In the genomic region with DNA sequence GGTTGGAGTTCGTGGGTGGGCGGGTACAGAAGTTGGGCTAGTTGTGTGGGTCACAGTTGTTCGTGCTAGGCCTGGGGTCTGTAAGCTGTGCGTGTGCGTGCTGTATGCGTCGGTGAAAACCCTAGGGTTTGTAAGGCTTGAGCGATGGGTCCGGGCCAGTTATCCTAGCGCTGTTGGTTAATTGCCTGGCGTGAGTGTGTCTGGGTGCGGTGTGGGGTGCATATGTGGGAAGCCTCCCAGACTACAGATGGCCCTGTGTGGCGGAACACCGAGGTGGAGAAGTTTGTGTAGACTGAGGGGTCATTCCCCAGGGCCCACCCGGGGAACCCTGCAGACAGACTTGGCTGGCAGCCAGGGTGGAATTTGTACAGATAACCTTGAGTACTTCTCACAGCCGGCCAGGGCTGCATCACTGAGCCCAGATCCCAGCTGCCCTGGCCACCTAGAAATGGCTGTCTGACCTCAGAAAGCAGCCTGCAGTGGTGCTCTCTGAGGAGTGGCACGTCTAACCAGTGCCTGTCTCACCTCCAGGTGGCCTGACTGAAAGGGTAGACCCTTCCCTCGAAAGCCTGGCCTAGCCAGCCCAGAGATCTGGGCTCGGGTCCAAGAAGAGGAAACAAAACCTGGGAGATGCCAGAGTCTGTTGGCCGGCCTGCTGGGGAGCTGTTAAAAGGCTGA, we compare ENCODE assay signal across 8 cellular contexts. TPM values are rescaled to one million over a fixed set of nuclear protein-coding genes. Genes with fewer than 3 reads are reported as not detected.
A peak's percentile ranks its signal among the peaks of the same experiment; 100 is the strongest.
DNase-seq lines count a peak whose midpoint lies in the region; ATAC-seq and TF ChIP-seq lines count a peak whose summit lies in the region.

No MANE protein-coding gene starts in this region.

- intact Hi-C loops in PC-3 (cut with micrococcal nuclease) (no loop called here), left lung (cut with DNase I) (no loop called here)

- H3K27me3 ChIP-seq in HUES48 (ENCODE audit: control insufficient read depth, insufficient read depth, low read length) (no peaks in the 10 kb centered on the region), PC-3 (ENCODE audit: low read length) (no peaks in the 10 kb centered on the region), left lung (peaks cover 0 to 18% of the 10 kb centered on the region in 2 donors), stomach smooth muscle (ENCODE audit: control insufficient read depth in 1 of 2, insufficient read depth in 2 of 2, low read length in 2 of 2) (no peaks in the 10 kb centered on the region)

- H3K27ac Mint-ChIP-seq in chondrocyte (ENCODE audit: unreplicated experiment), result peak overlapping the region; percentile 84

- peak overlapping the region; percentile 83 for H3K4me3 Mint-ChIP-seq in chondrocyte (ENCODE audit: unreplicated experiment)

- no peaks in the 10 kb centered on the region for H3K9me3 Mint-ChIP-seq in chondrocyte (ENCODE audit: low read depth)

- no peaks in the 10 kb centered on the region for H3F3A ChIP-seq in PC-3 (ENCODE audit: low read length, unreplicated experiment)

- H3K27ac ChIP-seq in HUES48 (ENCODE audit: low read depth, low read length) (peak overlapping the region; percentile 63), PC-3 (ENCODE audit: low read length) (peak overlapping the region; percentile 16; the same call in 1 of the 2 replicates), left lung (peak overlapping the region; percentile 83 to 90), stomach smooth muscle (ENCODE audit: low read length) (peak overlapping the region; percentile 55)

- H3K36me3 ChIP-seq in HUES48 (ENCODE audit: control insufficient read depth, insufficient read depth, low read length) (peaks cover 24% of the 10 kb centered on the region), PC-3 (ENCODE audit: low read depth, low read length) (peaks cover 8% of the 10 kb centered on the region; the same call in 1 of the 2 replicates), left lung (peaks cover 0 to 17% of the 10 kb centered on the region in 2 donors), stomach smooth muscle (ENCODE audit: control insufficient read depth in 2 of 2, insufficient read depth in 2 of 2, low read length in 2 of 2) (peaks cover 7 to 11% of the 10 kb centered on the region in 2 donors)

- H3K4me3 ChIP-seq in HUES48 (ENCODE audit: low read depth, low read length), result peak overlapping the region; percentile 87
- peak overlapping the region; percentile 87 for H3K4me3 ChIP-seq in PC-3 (ENCODE audit: low read length)
- H3K4me3 ChIP-seq in left lung, result peak overlapping the region; percentile 72 to 83
- peak overlapping the region; percentile 57 to 78 for H3K4me3 ChIP-seq in stomach smooth muscle (ENCODE audit: low read length in 2 of 2)

- CTCF ChIA-PET in PC-3 (lab: Charles Lee), result interaction anchor here (0.7 kb wide), 1 partner anchor 31 kb away, joined by 3 read pairs; the partner anchor contains the start of gene RAB5IF

- no peaks in the 10 kb centered on the region for H3K9me2 ChIP-seq in PC-3 (replicated peaks; ENCODE audit: low read length)

- no peaks in the 10 kb centered on the region for H4K20me1 ChIP-seq in PC-3 (ENCODE audit: low read length)

- peak overlapping the region; percentile 98 for H2AFZ ChIP-seq in PC-3 (ENCODE audit: low read length)

- peak overlapping the region; percentile 98 for H3K4me2 ChIP-seq in PC-3 (ENCODE audit: low read length)

- H3K79me2 ChIP-seq in PC-3 (ENCODE audit: low read length), result peaks cover 32% of the 10 kb centered on the region

- TF ChIP-seq CTCF in PC-3 (conservative IDR thresholded peaks at IDR 0.05; ENCODE audit: low read depth, low read length) (peak; percentile 20; the same call in 1 of the 2 replicates), chondrocyte (IDR thresholded peaks at IDR 0.05) (no peak), left lung (IDR thresholded peaks at IDR 0.05) (no peak)

- TSS peak; percentile 43 for BruUV-seq in PC-3 (replicated peaks; lab: Mats Ljungman, UMichigan)

- H3K27me3 Mint-ChIP-seq in chondrocyte (ENCODE audit: low read depth), result no peaks in the 10 kb centered on the region

- H3K9me3 ChIP-seq in HUES48 (ENCODE audit: control insufficient read depth, insufficient read depth, low read length) (no peaks in the 10 kb centered on the region), PC-3 (ENCODE audit: low read length) (no peaks in the 10 kb centered on the region), left lung (no peaks in the 10 kb centered on the region), stomach smooth muscle (ENCODE audit: control insufficient read depth in 2 of 2, low read length in 2 of 2) (no peaks in the 10 kb centered on the region)

- H3K4me1 ChIP-seq in HUES48 (ENCODE audit: control insufficient read depth, insufficient read depth, low read length) (peaks cover 37% of the 10 kb centered on the region), PC-3 (ENCODE audit: insufficient read depth, low read length) (peaks cover 17% of the 10 kb centered on the region), left lung (peaks cover 4 to 22% of the 10 kb centered on the region in 2 donors), stomach smooth muscle (ENCODE audit: control insufficient read depth, insufficient read depth, low read length) (peaks cover 26% of the 10 kb centered on the region)

- peak; percentile 51 for ATAC-seq in PC-3
- ATAC-seq in left lung, result peak; percentile 8
- ATAC-seq in GM19328 (IDR thresholded peaks at IDR 0.05; ENCODE audit: unreplicated experiment), result no peak

- H3K9ac ChIP-seq in HUES48 (ENCODE audit: low read depth, low read length) (peak overlapping the region; percentile 95), PC-3 (ENCODE audit: low read length) (peak overlapping the region; percentile 84), stomach smooth muscle (ENCODE audit: low read length in 2 of 2) (peak overlapping the region; percentile 42 to 53)

- peaks cover 29% of the 10 kb centered on the region for H3K4me1 Mint-ChIP-seq in chondrocyte (ENCODE audit: low read depth)

- POLR2A ChIA-PET in PC-3 (lab: Charles Lee; ENCODE audit: unreplicated experiment), result no interaction called here

- peak; percentile 78 for DNase-seq in DMS53 (lab: John Stamatoyannopoulos, UW)
- peak; percentile 77 for DNase-seq in PC-3
- no peak for DNase-seq in chondrocyte (ENCODE audit: low spot score)
- DNase-seq in left lung, result peak in 1 of 2 donors; percentile 43
- DNase-seq in SKM-1 treated with dmso at 0.1 percent for 144 hours (lab: John Stamatoyannopoulos, UW; ENCODE audit: unreplicated experiment), result no peak

- peaks cover 5% of the 10 kb centered on the region for H3K36me3 Mint-ChIP-seq in chondrocyte (ENCODE audit: low read depth)

RNA-seq across cellular contexts. Expression of gene TGIF2, which starts 1.8 kb away (rescaled TPM):
- total RNA-seq in PC-3 (2014; rRNA removed) (15.2 and 15.7 TPM in 2 replicates), chondrocyte (15.8 to 24.2 TPM (median 18.8 TPM) in 3 replicates), left lung (10 to 100 TPM; 11.2 to 11.5 TPM)

RNA-seq across cellular contexts. Expression of gene RAB5IF, which starts 30.4 kb away (rescaled TPM):
- total RNA-seq in PC-3 (2014; rRNA removed) (217 and 255 TPM in 2 replicates), chondrocyte (71.3 to 74.0 TPM (median 71.5 TPM) in 3 replicates), left lung (100 to 1,000 TPM in 1 of 2 donors, 10 to 100 TPM in 1; 99.0 to 167 TPM)

RNA-seq across cellular contexts. Expression of gene MYL9, which starts 33.9 kb away (rescaled TPM):
- total RNA-seq in PC-3 (2014; rRNA removed) (10.8 and 12.0 TPM in 2 replicates), chondrocyte (237 to 1,930 TPM (median 1,885 TPM) in 3 replicates), left lung (100 to 1,000 TPM; 319 to 344 TPM)

Comparison
In these comparisons a context has a peak if more than half of its experiments do, and no peak if none do; other contexts are left out.
1. DNase-seq: peak in DMS53 (single experiment) and PC-3 (single experiment); none in chondrocyte (single experiment) and SKM-1 treated with dmso at 0.1 percent for 144 hours (single experiment).
2. H3K27ac ChIP-seq: peak in every context shown above with its lines; median percentile 86 in left lung; 63 in HUES48; 55 in stomach smooth muscle; 16 in PC-3.
3. RNA of gene MYL9, which starts 33.9 kb away (total RNA-seq): 237 to 1,930 TPM in chondrocyte and 319 to 344 TPM in left lung; 10.8 to 12.0 TPM in PC-3; every median in the first group is over 10 times any median in the second.
4. Peak in every context shown above with its lines, with median percentiles within 50 percentile points of each other: H3K4me3 ChIP-seq and H3K9ac ChIP-seq.